ENCODE assay signal across 35 cellular contexts in genomic region chr5:176881021-176881749, GRCh38. TPM values are rescaled to one million over a fixed set of nuclear protein-coding genes. Genes with fewer than 3 reads are reported as not detected.
"Had no signal": no experiment of that assay in that cellular context is flagged by ENCODE, and none has a peak within 500 bp of the region (broad histone marks: within the 10 kb centered on the region; RNA-seq: fewer than 3 reads in every experiment).

No MANE protein-coding gene starts in this region.

- H3K36me3 ChIP-seq: breast epithelium, Peyer's patch, SJCRH30 had no signal

- DNase-seq: activated CD4-positive, alpha-beta T cell treated with anti-CD3 and anti-CD28 coated beads for 36 hours; activated CD4-positive, alpha-beta T cell treated with anti-CD3 and anti-CD28 coated beads, Interleukin-2, amount 10 ng/mL, durations not matched to agents 7 days and 5 days; activated CD4-positive, alpha-beta T cell treated with anti-CD3 and anti-CD28 coated beads, Interleukin-2, amount 50 U/mL, for 48 hours; activated CD8-positive, alpha-beta T cell treated with anti-CD3 and anti-CD28 coated beads, Interleukin-2, amount 10 ng/mL, durations not matched to agents 7 days and 5 days; activated gamma-delta T cell; activated naive CD4-positive, alpha-beta T cell treated with Interleukin-2 at 50 U/mL for 16 hours; activated naive CD8-positive, alpha-beta T cell treated with anti-CD3 and anti-CD28 coated beads, Interleukin-2, amount 10 ng/mL, durations not matched to agents 7 days and 5 days; activated T-cell treated with anti-CD3 and anti-CD28 coated beads, Interleukin-2, amount 50 U/mL, for 24 hours; amygdala; body of pancreas; NCI-H1092 treated with DMSO at 0.1 percent for 48 hours; NCI-H1417; NCI-H146; NCI-H187; NCI-H2029 treated with DMSO at 0.1 percent for 48 hours; NCI-H2107; NCI-H2171; NCI-H510A; NCI-H526; NCI-H748 treated with DMSO at 0.1 percent for 48 hours; NK-92 treated with Interleukin-12 subunit alpha and Interleukin-12 subunit beta, amount 100 ng/mL, for 24 hours; PC-3; Peyer's patch; SHP77; SJCRH30 had no signal

- H3K9me3 ChIP-seq: body of pancreas, breast epithelium, Peyer's patch, SJCRH30 had no signal

- ATAC-seq: activated CD4-positive, alpha-beta T cell treated with anti-CD3 and anti-CD28 coated beads for 36 hours; activated CD4-positive, CD25-positive, alpha-beta regulatory T cell treated with anti-CD3 and anti-CD28 coated beads, Interleukin-2, amount 50 U/mL, for 24 hours; activated CD8-positive, alpha-beta T cell treated with anti-CD3 and anti-CD28 coated beads, Interleukin-2, amount 10 ng/mL, durations not matched to agents 7 days and 5 days; body of pancreas; PC-3 had no signal

- H3K36me3 Mint-ChIP-seq: activated naive CD4-positive, alpha-beta T cell treated with anti-CD3 and anti-CD28 coated beads, Interleukin-2, amount 50 U/mL, for 24 hours; activated naive CD8-positive, alpha-beta T cell treated with anti-CD3 and anti-CD28 coated beads, Interleukin-2, amount 10 ng/mL, durations not matched to agents 7 days and 5 days had no signal

- H3K27me3 ChIP-seq: body of pancreas, Peyer's patch had no signal

- H3K9me3 Mint-ChIP-seq: activated CD4-positive, alpha-beta T cell treated with anti-CD3 and anti-CD28 coated beads, Interleukin-2, amount 10 ng/mL, durations not matched to agents 7 days and 5 days; activated naive CD4-positive, alpha-beta T cell treated with anti-CD3 and anti-CD28 coated beads, Interleukin-2, amount 50 U/mL, for 24 hours; activated naive CD8-positive, alpha-beta T cell treated with anti-CD3 and anti-CD28 coated beads, Interleukin-2, amount 10 ng/mL, durations not matched to agents 7 days and 5 days; activated T-cell treated with anti-CD3 and anti-CD28 coated beads, Interleukin-2, amount 50 U/mL, for 24 hours; activated T-helper 2 cell treated with anti-CD3 and anti-CD28 coated beads, Interferon-gamma antibody, Interleukin-2, Interleukin-4, amounts not matched to agents 10 μg/mL and 5 μg/mL and 100 μg/mL, durations not matched to agents 14 hours and 24 hours and 36 hours; T-helper 1 cell treated with Interleukin-12 subunit alpha and Interleukin-12 subunit beta and Interleukin-4 antibody, amounts not matched to agents 30 μg/mL and 1 μg/mL, for 36 hours; T-helper 2 cell treated with Interferon-gamma antibody and Interleukin-4, amounts not matched to agents 5 μg/mL and 100 μg/mL, for 36 hours had no signal

- H3K4me3 ChIP-seq: body of pancreas, breast epithelium, Peyer's patch, SJCRH30, SK-N-MC had no signal

- H3K4me1 ChIP-seq: body of pancreas, breast epithelium, Peyer's patch, SJCRH30 had no signal

- H3K27ac Mint-ChIP-seq: activated CD4-positive, alpha-beta T cell treated with anti-CD3 and anti-CD28 coated beads for 36 hours; activated CD4-positive, alpha-beta T cell treated with anti-CD3 and anti-CD28 coated beads, Interleukin-2, amount 10 ng/mL, durations not matched to agents 7 days and 5 days; activated CD8-positive, alpha-beta T cell treated with anti-CD3 and anti-CD28 coated beads, Interleukin-2, amount 10 ng/mL, durations not matched to agents 7 days and 5 days; activated naive CD4-positive, alpha-beta T cell treated with anti-CD3 and anti-CD28 coated beads, Interleukin-2, amount 50 U/mL, for 24 hours; activated naive CD8-positive, alpha-beta T cell treated with anti-CD3 and anti-CD28 coated beads, Interleukin-2, amount 10 ng/mL, durations not matched to agents 7 days and 5 days; activated T-cell treated with anti-CD3 and anti-CD28 coated beads, Interleukin-2, amount 50 U/mL, for 24 hours; activated T-helper 2 cell treated with anti-CD3 and anti-CD28 coated beads, Interferon-gamma antibody, Interleukin-2, Interleukin-4, amounts not matched to agents 10 μg/mL and 5 μg/mL and 100 μg/mL, durations not matched to agents 14 hours and 24 hours and 36 hours; T-helper 1 cell treated with Interleukin-12 subunit alpha and Interleukin-12 subunit beta and Interleukin-4 antibody, amounts not matched to agents 30 μg/mL and 1 μg/mL, for 36 hours; T-helper 2 cell treated with Interferon-gamma antibody and Interleukin-4, amounts not matched to agents 5 μg/mL and 100 μg/mL, for 36 hours had no signal

- H3K4me3 Mint-ChIP-seq: activated CD4-positive, alpha-beta T cell treated with anti-CD3 and anti-CD28 coated beads for 36 hours; activated CD4-positive, alpha-beta T cell treated with anti-CD3 and anti-CD28 coated beads, Interleukin-2, amount 10 ng/mL, durations not matched to agents 7 days and 5 days; activated CD8-positive, alpha-beta T cell treated with anti-CD3 and anti-CD28 coated beads, Interleukin-2, amount 10 ng/mL, durations not matched to agents 7 days and 5 days; activated naive CD4-positive, alpha-beta T cell treated with anti-CD3 and anti-CD28 coated beads, Interleukin-2, amount 50 U/mL, for 24 hours; activated naive CD8-positive, alpha-beta T cell treated with anti-CD3 and anti-CD28 coated beads, Interleukin-2, amount 10 ng/mL, durations not matched to agents 7 days and 5 days; activated T-cell treated with anti-CD3 and anti-CD28 coated beads, Interleukin-2, amount 50 U/mL, for 24 hours; T-helper 1 cell treated with Interleukin-12 subunit alpha and Interleukin-12 subunit beta and Interleukin-4 antibody, amounts not matched to agents 30 μg/mL and 1 μg/mL, for 36 hours; T-helper 2 cell treated with Interferon-gamma antibody and Interleukin-4, amounts not matched to agents 5 μg/mL and 100 μg/mL, for 36 hours had no signal

- H3K27ac ChIP-seq: body of pancreas, breast epithelium, Peyer's patch, RWPE1, SJCRH30, SK-N-MC had no signal

RNA-seq across cellular contexts. Expression of gene HK3, which starts 18.0 kb away (rescaled TPM):
- total RNA-seq: activated CD4-positive, alpha-beta T cell treated with anti-CD3 and anti-CD28 coated beads for 36 hours; activated CD8-positive, alpha-beta T cell treated with anti-CD3 and anti-CD28 coated beads, Interleukin-2, amount 10 ng/mL, durations not matched to agents 7 days and 5 days; astrocyte; M059J; PC-3; SJCRH30 had no signal
